Comparison of ENCODE assay signal across 8 cellular contexts in the genomic region with DNA sequence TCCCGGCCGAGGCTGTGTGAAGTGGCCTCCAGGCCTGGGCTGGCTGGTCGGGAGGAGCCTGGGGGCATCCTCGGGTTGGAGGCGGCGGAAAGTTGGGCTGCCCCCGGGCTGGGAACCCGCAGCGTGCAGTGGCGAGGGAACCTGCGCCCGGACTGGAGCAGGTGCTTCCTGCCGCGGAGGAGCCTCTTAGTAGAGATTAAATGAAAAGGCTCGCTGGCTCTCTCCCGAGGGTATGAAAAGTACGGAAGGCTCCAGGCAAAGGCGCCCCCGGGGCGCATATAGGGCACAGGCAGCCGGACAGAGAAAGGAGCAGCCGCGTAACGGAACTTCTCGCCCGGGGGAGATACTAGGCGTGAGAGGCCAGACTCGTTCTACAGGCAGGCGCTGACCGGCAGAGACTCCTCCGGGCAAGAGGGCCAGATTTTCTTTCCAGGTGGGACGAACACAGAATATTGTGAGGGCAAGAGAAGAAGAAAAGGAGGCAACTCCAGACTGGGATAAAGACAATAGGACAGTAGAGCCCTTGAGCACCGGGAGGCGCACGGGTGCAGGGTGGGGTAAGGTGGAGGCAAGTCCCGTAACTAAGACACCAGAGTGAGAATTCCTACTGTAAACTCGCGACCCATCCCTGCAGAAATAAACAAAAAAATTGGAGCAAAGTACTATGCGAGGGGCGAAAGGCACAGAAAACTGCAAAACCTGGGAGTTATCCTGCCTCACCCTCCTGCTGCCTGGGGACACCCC. TPM values are rescaled to one million over a fixed set of nuclear protein-coding genes. Genes with fewer than 3 reads are reported as not detected.
A peak's percentile ranks its signal among the peaks of the same experiment; 100 is the strongest.
DNase-seq lines count a peak whose midpoint lies in the region; ATAC-seq lines count a peak whose summit lies in the region.

No MANE protein-coding gene starts in this region.

- H3K9ac ChIP-seq in adipocyte (ENCODE audit: low read length) (peak overlapping the region; percentile 72), skeletal muscle tissue (ENCODE audit: low read depth in 1 of 3, low read length in 3 of 3) (no peak overlapping the region)

- H3K4me1 ChIP-seq in adipocyte (ENCODE audit: control insufficient read depth, insufficient read depth, low read length): peaks cover 16% of the 10 kb centered on the region
- H3K4me1 ChIP-seq in skeletal muscle tissue (ENCODE audit: control insufficient read depth in 3 of 3, insufficient read depth in 3 of 3, low read length in 3 of 3): peaks cover 7 to 13% (median 9%) of the 10 kb centered on the region in 3 donors

- H3K9me3 ChIP-seq in adipocyte (ENCODE audit: control insufficient read depth, low read length): no peaks in the 10 kb centered on the region
- no peaks in the 10 kb centered on the region for H3K9me3 ChIP-seq in skeletal muscle tissue (ENCODE audit: control insufficient read depth in 3 of 3, low read length in 3 of 3)

- peak; percentile 20 for DNase-seq in DMS153 (lab: John Stamatoyannopoulos, UW)
- DNase-seq in M059J (ENCODE audit: low read depth): peak; percentile 55
- DNase-seq in adipocyte (ENCODE audit: low read depth): peak; percentile 67
- no peak for DNase-seq in HCEC 1CT
- no peak for DNase-seq in NCI-H774 (lab: John Stamatoyannopoulos, UW)

- ATAC-seq in activated CD4-positive, CD25-positive, alpha-beta regulatory T cell treated with anti-CD3 and anti-CD28 coated beads, Interleukin-2, amount 50 U/mL, for 24 hours: no peak

- H3K4me3 ChIP-seq in adipocyte (ENCODE audit: low read length): peak overlapping the region; percentile 87
- H3K4me3 ChIP-seq in iPS-11a (ENCODE audit: low read depth, low read length): peak overlapping the region; percentile 64
- H3K4me3 ChIP-seq in skeletal muscle tissue (ENCODE audit: low read length in 3 of 3): peak overlapping the region; percentile 38 to 66 (median 49)

- no peak overlapping the region for H3K27ac ChIP-seq in skeletal muscle tissue (ENCODE audit: low read depth, low read length)

- H3K27me3 ChIP-seq in adipocyte (replicated peaks; ENCODE audit: control insufficient read depth, insufficient read depth, low read length) (no peaks in the 10 kb centered on the region), skeletal muscle tissue (ENCODE audit: control insufficient read depth in 3 of 3, insufficient read depth in 3 of 3, low read length in 3 of 3) (peaks cover 31 to 33% (median 31%) of the 10 kb centered on the region in 3 donors)

- H3K36me3 ChIP-seq in adipocyte (ENCODE audit: control insufficient read depth, insufficient read depth, low read length, severe bottlenecking) (no peaks in the 10 kb centered on the region), skeletal muscle tissue (ENCODE audit: control insufficient read depth in 3 of 3, insufficient read depth in 3 of 3, low read length in 3 of 3) (no peaks in the 10 kb centered on the region)

RNA-seq across cellular contexts. Expression of a gene that starts 0.8 kb away (rescaled TPM):
- 70.9 and 104 TPM in 2 replicates for total RNA-seq in M059J (2014; rRNA removed; shearing (Covaris generic))
- 4.7 TPM for total RNA-seq in skeletal muscle tissue

Comparison
In these comparisons a context has a peak if more than half of its experiments do, and no peak if none do; other contexts are left out.
1. DNase-seq: peak in DMS153 (single experiment), M059J (single experiment) and adipocyte (single experiment); none in HCEC 1CT (single experiment) and NCI-H774 (single experiment).
2. RNA of a gene that starts 0.8 kb away (total RNA-seq): 70.9 to 104 TPM in M059J; 4.7 TPM in skeletal muscle tissue (single experiment); every median in the first group is over 10 times any median in the second.
3. Peak in every context shown above with its lines, with median percentiles within 50 percentile points of each other: H3K4me3 ChIP-seq.